In the genomic region with DNA sequence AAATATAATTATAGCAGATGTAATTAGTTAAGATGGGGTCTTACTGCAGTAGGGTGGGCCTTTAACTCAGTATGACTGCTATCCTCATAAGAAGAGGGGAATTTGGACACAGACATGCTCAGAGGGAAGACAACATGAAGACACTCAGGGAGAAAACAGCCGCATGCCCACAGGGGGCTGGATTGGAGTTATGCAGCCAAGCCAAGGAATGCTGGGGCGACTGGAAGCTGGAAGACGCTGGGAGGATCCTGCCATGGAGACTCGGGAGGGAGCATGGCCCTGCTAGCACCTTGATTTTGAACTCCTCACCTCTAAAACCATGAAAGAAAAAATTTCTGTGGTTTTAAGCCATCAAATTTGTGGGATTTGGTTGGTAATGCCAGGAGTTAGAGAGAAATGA, we compare ENCODE assay signal across 18 cellular contexts. TPM values are rescaled to one million over a fixed set of nuclear protein-coding genes. Genes with fewer than 3 reads are reported as not detected.
DNase-seq lines count a peak whose midpoint lies in the region; ATAC-seq and TF ChIP-seq lines count a peak whose summit lies in the region.
"Had no signal": no experiment of that assay in that cellular context is flagged by ENCODE, and none has a peak within 500 bp of the region (broad histone marks: within the 10 kb centered on the region; RNA-seq: fewer than 3 reads in every experiment).

No MANE protein-coding gene starts in this region.

- peaks cover 54 to 68% of the 10 kb centered on the region in 2 experiments for H3K4me1 Mint-ChIP-seq in H9
- H3K4me1 Mint-ChIP-seq in effector memory CD8-positive, alpha-beta T cell (ENCODE audit: low read depth in 2 of 2): peaks cover 39 to 52% of the 10 kb centered on the region in 2 donors

- H3K56ac ChIP-seq in H9 (ENCODE audit: insufficient read length, low read depth, low read length) (no peak overlapping the region), mesendoderm (ENCODE audit: low read length) (no peak overlapping the region)

- H4K91ac ChIP-seq in H9 (ENCODE audit: insufficient read length, low read depth, low read length): no peak overlapping the region

- H3K27me3 ChIP-seq in H9 (ENCODE audit: insufficient read depth, low read length) (no peaks in the 10 kb centered on the region), mesendoderm (ENCODE audit: insufficient read depth, low read length, poor library complexity) (no peaks in the 10 kb centered on the region)

- H3K79me2 ChIP-seq in H9 (ENCODE audit: insufficient read depth, low read length) (peaks cover 31% of the 10 kb centered on the region; the same call in 1 of the 2 replicates), mesendoderm (ENCODE audit: control insufficient read depth, insufficient read depth, low read length) (peaks cover 46% of the 10 kb centered on the region)

- H3K4me3 ChIP-seq in mesendoderm (ENCODE audit: low read length): no peak overlapping the region
- H3K4me3 ChIP-seq: GM12878, K562 had no signal

- H3K4me2 ChIP-seq in H9 (ENCODE audit: insufficient read depth, insufficient read length, low read length) (no peak overlapping the region), mesendoderm (ENCODE audit: low read length) (no peak overlapping the region)

- H3K9ac ChIP-seq in H9 (ENCODE audit: extremely low read depth, insufficient read length, low read length) (no peak overlapping the region), mesendoderm (ENCODE audit: low read length) (no peak overlapping the region)

- H3K4me1 ChIP-seq in H9 (ENCODE audit: insufficient read depth, low read length): peaks cover 4% of the 10 kb centered on the region; the same call in 1 of the 2 replicates
- peaks cover 3% of the 10 kb centered on the region for H3K4me1 ChIP-seq in mesendoderm (ENCODE audit: control insufficient read depth, low read depth, low read length)

- no peak overlapping the region for H2BK12ac ChIP-seq in H9 (ENCODE audit: insufficient read length, low read depth, low read length)

- H3K36me3 Mint-ChIP-seq in H9 (ENCODE audit: insufficient read depth in 1 of 3, low read depth in 3 of 3): peaks cover 11 to 36% (median 19%) of the 10 kb centered on the region in 3 experiments
- H3K36me3 Mint-ChIP-seq in effector memory CD8-positive, alpha-beta T cell (ENCODE audit: insufficient read depth): peaks cover 5% of the 10 kb centered on the region

- H3K27me3 Mint-ChIP-seq in H9 (ENCODE audit: low read depth): no peaks in the 10 kb centered on the region
- no peaks in the 10 kb centered on the region for H3K27me3 Mint-ChIP-seq in effector memory CD8-positive, alpha-beta T cell
- H3K27me3 Mint-ChIP-seq: CD4-positive, alpha-beta memory T cell had no signal

- H4K5ac ChIP-seq in H9 (ENCODE audit: insufficient read length, low read depth, low read length) (no peak overlapping the region), mesendoderm (ENCODE audit: low read length) (no peak overlapping the region)

- no peak overlapping the region for H2BK120ac ChIP-seq in H9 (ENCODE audit: low read depth, low read length, poor library complexity, severe bottlenecking)
- no peak overlapping the region for H2BK120ac ChIP-seq in mesendoderm (ENCODE audit: low read depth, low read length)

- no peak overlapping the region for H2AFZ ChIP-seq in H9 (ENCODE audit: low read length)

- no peaks in the 10 kb centered on the region for H3K36me3 ChIP-seq in mesendoderm (ENCODE audit: control insufficient read depth, insufficient read depth, low read length)

- no CpG with 5 or more reads among the region's 4 CpGs for WGBS in H9 (ENCODE audit: extremely low coverage, insufficient read length, low lambda C conversion rate)
- no CpG with 5 or more reads among the region's 4 CpGs for WGBS in mesendoderm (ENCODE audit: extremely low coverage, insufficient coverage, low lambda C conversion rate)

- ATAC-seq in effector memory CD8-positive, alpha-beta T cell (replicated peaks): no peak
- no peak for ATAC-seq in GM18907 (IDR thresholded peaks at IDR 0.05; ENCODE audit: unreplicated experiment)
- ATAC-seq: GM12878, HCT116, K562 had no signal

- no peak overlapping the region for H3K23ac ChIP-seq in H9 (ENCODE audit: insufficient read length, low read depth, low read length)
- no peak overlapping the region for H3K23ac ChIP-seq in mesendoderm (ENCODE audit: low read length)

- TF ChIP-seq CTCF in H9 (conservative IDR thresholded peaks at IDR 0.05): no peak

- H2AK5ac ChIP-seq in H9 (ENCODE audit: insufficient read length, low read length): no peak overlapping the region
- no peak overlapping the region for H2AK5ac ChIP-seq in mesendoderm (ENCODE audit: low read length)

- no peak overlapping the region for H3K14ac ChIP-seq in H9 (ENCODE audit: insufficient read depth, low read length)

- no peak overlapping the region for H3K4ac ChIP-seq in H9 (ENCODE audit: low read depth, low read length)
- H3K4ac ChIP-seq in mesendoderm (ENCODE audit: low read depth, low read length): no peak overlapping the region

- H2BK5ac ChIP-seq in H9 (ENCODE audit: insufficient read length, low read length) (no peak overlapping the region), mesendoderm (ENCODE audit: low read length) (no peak overlapping the region)

- H2BK20ac ChIP-seq in H9 (ENCODE audit: low read depth, low read length, poor library complexity, severe bottlenecking): no peak overlapping the region

- no peak overlapping the region for H4K8ac ChIP-seq in H9 (replicated peaks; ENCODE audit: insufficient read length, low read depth, low read length)
- no peak overlapping the region for H4K8ac ChIP-seq in mesendoderm (ENCODE audit: low read depth, low read length)

- no peak overlapping the region for H3T11ph ChIP-seq in H9 (ENCODE audit: low read length)

- H3K18ac ChIP-seq in H9 (ENCODE audit: insufficient read length, low read depth, low read length): no peak overlapping the region
- no peak overlapping the region for H3K18ac ChIP-seq in mesendoderm (ENCODE audit: low read length)

- H3K23me2 ChIP-seq in H9 (ENCODE audit: insufficient read length, low read depth, low read length, poor library complexity, severe bottlenecking): no peaks in the 10 kb centered on the region

- H4K20me1 ChIP-seq in H9 (ENCODE audit: control insufficient read depth, insufficient read depth, insufficient read length): peaks cover 2% of the 10 kb centered on the region

- H3K9me3 ChIP-seq in H9 (ENCODE audit: control insufficient read depth, low read depth, low read length): no peaks in the 10 kb centered on the region

- H2BK15ac ChIP-seq in H9 (ENCODE audit: low read depth, low read length) (no peak overlapping the region), mesendoderm (replicated peaks; ENCODE audit: low read depth) (no peak overlapping the region)

- no peak for DNase-seq in H9
- DNase-seq in effector memory CD8-positive, alpha-beta T cell: no peak
- peak; percentile 62 for DNase-seq in mesendoderm
- no peak for DNase-seq in glomerular visceral epithelial cell (ENCODE audit: extremely low spot score)
- no peak for DNase-seq in HuH-7 (ENCODE audit: low spot score)
- no peak for DNase-seq in NCI-H2029 treated with DMSO at 0.1 percent for 48 hours (lab: John Stamatoyannopoulos, UW)
- DNase-seq: AML-193; CD4-positive, alpha-beta memory T cell; DMS153; DMS79 treated with DMSO at 0.1 percent for 48 hours; HFFc6; IMR-90 had no signal

- H3K79me1 ChIP-seq in H9 (ENCODE audit: insufficient read depth, low read depth, low read length, poor library complexity, severe bottlenecking) (peaks cover 17% of the 10 kb centered on the region), mesendoderm (ENCODE audit: low read length) (peaks cover 43% of the 10 kb centered on the region)

- peaks cover 3 to 6% of the 10 kb centered on the region in 2 experiments; a peak in 4 of 5 replicates for H3K9me3 Mint-ChIP-seq in H9
- H3K9me3 Mint-ChIP-seq in effector memory CD8-positive, alpha-beta T cell: no peaks in the 10 kb centered on the region
- H3K9me3 Mint-ChIP-seq: HFFc6 had no signal

- peak overlapping the region; percentile 15 to 46 (median 36); a peak in 2 of 7 replicates for H3K27ac Mint-ChIP-seq in H9
- H3K27ac Mint-ChIP-seq in effector memory CD8-positive, alpha-beta T cell: peak overlapping the region; percentile 7 to 39
- H3K27ac Mint-ChIP-seq: HFFc6 had no signal

- H3K4me3 Mint-ChIP-seq in H9: no peak overlapping the region
- no peak overlapping the region for H3K4me3 Mint-ChIP-seq in effector memory CD8-positive, alpha-beta T cell
- H3K4me3 Mint-ChIP-seq: CD4-positive, alpha-beta memory T cell; HFFc6 had no signal

- H3K27ac ChIP-seq in H9 (ENCODE audit: insufficient read length, low read depth, low read length) (no peak overlapping the region), mesendoderm (ENCODE audit: low read depth, low read length) (no peak overlapping the region)
- H3K27ac ChIP-seq: C4-2B, HL-60 had no signal

RNA-seq across cellular contexts. Expression of a gene that starts 40.9 kb away (rescaled TPM):
- 37.4 and 37.5 TPM in 2 replicates for total RNA-seq in H9 (2021)
- polyA plus RNA-seq in mesendoderm (2013, experiment 1 of 2): 20.9 TPM
- 20.6 TPM for polyA plus RNA-seq in mesendoderm (2013, experiment 2 of 2)
